In genomic region chr22:47608421-47608820, GRCh38 we compare ENCODE assay signal across 22 cellular contexts.
"Had no signal": no experiment of that assay in that cellular context is flagged by ENCODE, and none has a peak within 500 bp of the region (broad histone marks: within the 10 kb centered on the region; RNA-seq: fewer than 3 reads in every experiment).

No MANE protein-coding gene starts in this region.

- H3K4me1 ChIP-seq: SJCRH30 had no signal

- H3K27me3 Mint-ChIP-seq: IgD-negative memory B cell had no signal

- H3K36me3 ChIP-seq: SJCRH30 had no signal

- H3K4me2 ChIP-seq: KMS-11 had no signal

- H3K27ac ChIP-seq: HL-60, KMS-11, SJCRH30 had no signal

- FAIRE-seq: HTR-8/SVneo, K562, RCC 7860 had no signal

- H3K27me3 ChIP-seq: SJCRH30 had no signal

- DNase-seq: Kasumi-1, MV-4-11, NCI-H1048, NCI-H1105, NCI-H1417, NCI-H1436 treated with DMSO at 0.1 percent for 48 hours, NCI-H1694, NCI-H187 treated with DMSO at 0.1 percent for 48 hours, NCI-H2029 treated with DMSO at 0.1 percent for 48 hours, NCI-H2227 treated with DMSO at 0.1 percent for 48 hours, NCI-H524, NCI-H526 treated with DMSO at 0.1 percent for 48 hours, NCI-H748 treated with DMSO at 0.1 percent for 48 hours, SHP77 treated with DMSO at 0.1 percent for 48 hours, SJCRH30 had no signal

- H3K27ac Mint-ChIP-seq: IgD-negative memory B cell had no signal

- H3K4me1 Mint-ChIP-seq: IgD-negative memory B cell had no signal

- H3K9ac ChIP-seq: KMS-11 had no signal

- H3K4me3 ChIP-seq: K562, SJCRH30 had no signal

- ATAC-seq: K562, SK-N-SH treated with all-trans-retinoic acid at 6 μM for 48 hours had no signal

- H3K9me3 ChIP-seq: SJCRH30 had no signal
